In genomic region chr11:128216198-128216597, GRCh38 we compare ENCODE assay signal across 2 cellular contexts.
TF ChIP-seq lines count a peak whose summit lies in the region.

No MANE protein-coding gene starts in this region.

TF ChIP-seq in liver, 16 proteins besides CTCF, POLR2A, EP300 and RAD21 (continued from another document):
- TF ChIP-seq MAX (IDR thresholded peaks at IDR 0.05): no peak
- no peak for TF ChIP-seq ZBTB33 (IDR thresholded peaks at IDR 0.05)
- no peak for TF ChIP-seq REST (IDR thresholded peaks at IDR 0.05)
- TF ChIP-seq HNF4A (conservative IDR thresholded peaks at IDR 0.05): peak in 1 of 2 donors; percentile 62
- TF ChIP-seq NR2F2 (IDR thresholded peaks at IDR 0.05): no peak
- TF ChIP-seq JUND (IDR thresholded peaks at IDR 0.05): peak in 1 of 2 donors; percentile 17

TF ChIP-seq in HepG2, 621 proteins besides CTCF, POLR2A, EP300 and RAD21 (continued from another document):
- TF ChIP-seq FUBP1 (CRISPR knock-in tag; IDR thresholded peaks at IDR 0.05; ENCODE audit: borderline replicate concordance) (no peak), ZBTB46 (CRISPR knock-in tag; IDR thresholded peaks at IDR 0.05; ENCODE audit: borderline replicate concordance) (no peak), ZNF7 (CRISPR knock-in tag; IDR thresholded peaks at IDR 0.05) (no peak), MAFF (IDR thresholded peaks at IDR 0.05; ENCODE audit: low read depth, low read length) (no peak), TAF1 (CRISPR knock-in tag; IDR thresholded peaks at IDR 0.05) (no peak), TEF (CRISPR knock-in tag; IDR thresholded peaks at IDR 0.05) (no peak), CCDC6 (CRISPR knock-in tag; IDR thresholded peaks at IDR 0.05) (no peak), MYPOP (CRISPR knock-in tag; IDR thresholded peaks at IDR 0.05) (no peak), NCOA1 (CRISPR knock-in tag; IDR thresholded peaks at IDR 0.05) (no peak), ZNF44 (CRISPR knock-in tag; IDR thresholded peaks at IDR 0.05) (no peak), PHF5A (CRISPR knock-in tag; IDR thresholded peaks at IDR 0.05; ENCODE audit: low read depth, unreplicated experiment) (no peak), ZNF552 (CRISPR knock-in tag; IDR thresholded peaks at IDR 0.05; ENCODE audit: borderline replicate concordance) (no peak), ZNF512B (CRISPR knock-in tag; IDR thresholded peaks at IDR 0.05; ENCODE audit: borderline replicate concordance) (no peak)
